In genomic region chr5:159905496-159905895, GRCh38 we compare ENCODE assay signal across 9 cellular contexts. TPM values are rescaled to one million over a fixed set of nuclear protein-coding genes. Genes with fewer than 3 reads are reported as not detected.
A peak's percentile ranks its signal among the peaks of the same experiment; 100 is the strongest.
DNase-seq lines count a peak whose midpoint lies in the region; ATAC-seq and TF ChIP-seq lines count a peak whose summit lies in the region.
"Had no signal": no experiment of that assay in that cellular context is flagged by ENCODE, and none has a peak within 500 bp of the region (broad histone marks: within the 10 kb centered on the region; RNA-seq: fewer than 3 reads in every experiment).

No MANE protein-coding gene starts in this region.

- peak overlapping the region; percentile 47 for H3K4me2 ChIP-seq in HCT116 (ENCODE audit: low read length)

- intact Hi-C loops in HCT116 (cut with micrococcal nuclease): no loop called here

- no peaks in the 10 kb centered on the region for H3K4me1 Mint-ChIP-seq in stimulated activated effector memory CD8-positive, alpha-beta T cell treated with anti-CD3 and anti-CD28 coated beads, Interleukin-12 subunit alpha, Interleukin-12 subunit beta, amount 100 ng/mL, for 72 hours

- no peaks in the 10 kb centered on the region for H3K36me3 Mint-ChIP-seq in stimulated activated effector memory CD8-positive, alpha-beta T cell treated with anti-CD3 and anti-CD28 coated beads, Interleukin-12 subunit alpha, Interleukin-12 subunit beta, amount 100 ng/mL, for 72 hours

- no peak overlapping the region for H3K4me3 ChIP-seq in HCT116 (replicated peaks in 1 of 2; ENCODE audit: low read depth in 1 of 2, low read length in 2 of 2)
- H3K4me3 ChIP-seq: coronary artery had no signal

- no peak overlapping the region for H3K27ac Mint-ChIP-seq in stimulated activated effector memory CD8-positive, alpha-beta T cell treated with anti-CD3 and anti-CD28 coated beads, Interleukin-12 subunit alpha, Interleukin-12 subunit beta, amount 100 ng/mL, for 72 hours

- no peaks in the 10 kb centered on the region for H3K36me3 ChIP-seq in HCT116 (ENCODE audit: control insufficient read depth in 1 of 2, insufficient read depth in 2 of 2, low read length in 2 of 2)

- no peak overlapping the region for H2AFZ ChIP-seq in HCT116 (ENCODE audit: low read depth, low read length, poor library complexity, severe bottlenecking)

- peak; percentile 92 for DNase-seq in HCT116 (ENCODE audit: low read depth, low spot score)
- peak; percentile 66 for DNase-seq in NOMO-1 treated with dmso at 0.1 percent for 144 hours (lab: John Stamatoyannopoulos, UW; ENCODE audit: unreplicated experiment)
- DNase-seq in stimulated activated effector memory CD8-positive, alpha-beta T cell treated with anti-CD3 and anti-CD28 coated beads, Interleukin-12 subunit alpha, Interleukin-12 subunit beta, amount 100 ng/mL, for 72 hours (ENCODE audit: low spot score in 2 of 2): no peak
- no peak for DNase-seq in COLO668 (lab: John Stamatoyannopoulos, UW; ENCODE audit: unreplicated experiment)
- DNase-seq in COR-L47 (lab: John Stamatoyannopoulos, UW): no peak
- no peak for DNase-seq in midbrain (lab: John Stamatoyannopoulos, UW)
- DNase-seq: activated T-cell treated with anti-CD3 and anti-CD28 coated beads, Interleukin-2, amount 50 U/mL, for 1 hour had no signal

- H3K4me3 Mint-ChIP-seq in stimulated activated effector memory CD8-positive, alpha-beta T cell treated with anti-CD3 and anti-CD28 coated beads, Interleukin-12 subunit alpha, Interleukin-12 subunit beta, amount 100 ng/mL, for 72 hours: no peak overlapping the region

- H3K4me1 ChIP-seq in HCT116 (ENCODE audit: control insufficient read depth in 1 of 2, insufficient read depth in 2 of 2, low read length in 2 of 2): peaks cover 42 to 69% of the 10 kb centered on the region in 2 experiments

- H3K79me2 ChIP-seq in HCT116 (ENCODE audit: insufficient read depth, low read length): no peaks in the 10 kb centered on the region

- TF ChIP-seq RAD21 in HCT116 (IDR thresholded peaks at IDR 0.05; ENCODE audit: low read depth): peak; percentile 43; the same call in 1 of the 2 replicates

- H3K9me2 ChIP-seq in HCT116 (ENCODE audit: insufficient read depth): no peaks in the 10 kb centered on the region

- H4K20me1 ChIP-seq in HCT116 (ENCODE audit: insufficient read depth): no peaks in the 10 kb centered on the region

- no peak for TF ChIP-seq POLR2A in HCT116 (IDR thresholded peaks at IDR 0.05; ENCODE audit: borderline replicate concordance, extremely low read depth, insufficient read depth, insufficient read length)

- no peak for TF ChIP-seq CTCF in HCT116 (IDR thresholded peaks at IDR 0.05 in 2 of 3, conservative IDR thresholded peaks at IDR 0.05 in 1 of 3; ENCODE audit: borderline replicate concordance in 1 of 3, insufficient read depth in 1 of 3, low read depth in 2 of 3, low read length in 2 of 3)

- H3K27ac ChIP-seq in HCT116 (ENCODE audit: low read depth, low read length): 0 out of 2 replicates have a peak overlapping the region, but pooled peaks have one; percentile 7
- H3K27ac ChIP-seq: coronary artery had no signal

- peaks cover 6% of the 10 kb centered on the region; the same call in 1 of the 2 replicates for H3K27me3 ChIP-seq in HCT116 (ENCODE audit: insufficient read depth, low read length)

- no peaks in the 10 kb centered on the region for H3K9me3 ChIP-seq in HCT116 (ENCODE audit: control insufficient read depth in 1 of 2, insufficient read depth in 1 of 2, low read depth in 1 of 2, low read length in 2 of 2)

- H3K9me3 Mint-ChIP-seq in stimulated activated effector memory CD8-positive, alpha-beta T cell treated with anti-CD3 and anti-CD28 coated beads, Interleukin-12 subunit alpha, Interleukin-12 subunit beta, amount 100 ng/mL, for 72 hours: no peaks in the 10 kb centered on the region

- POLR2A ChIA-PET in HCT116 (lab: Charles Lee): interaction anchor here (0.7 kb wide), 1 partner anchor 447 kb away, joined by 3 read pairs; no protein-coding TSS in a partner anchor

- RAD21 ChIA-PET in HCT116 (lab: Charles Lee; ENCODE audit: low non-redundant PET in 1 of 2, low total read pairs in 2 of 2, uncharacterized antibody in 2 of 2, unreplicated experiment in 2 of 2): no interaction called here

- BruUV-seq in HCT116 (replicated peaks; lab: Mats Ljungman, UMichigan): no TSS peak

- CTCF ChIA-PET in HCT116 (lab: Charles Lee): no interaction called here

- H3K9ac ChIP-seq in HCT116 (ENCODE audit: low read length): no peak overlapping the region

- ATAC-seq in HCT116 (peak; percentile 89), esophagus mucosa (peak; percentile 87)
- peak; percentile 39 for ATAC-seq in stimulated activated effector memory CD8-positive, alpha-beta T cell treated with anti-CD3 and anti-CD28 coated beads, Interleukin-12 subunit alpha, Interleukin-12 subunit beta, amount 100 ng/mL, for 72 hours

TF ChIP-seq in HCT116, 20 proteins besides CTCF, POLR2A, EP300 and RAD21 (continues in another document):
- peak; percentile 91 for TF ChIP-seq JUND (IDR thresholded peaks at IDR 0.05)
- peak; percentile 84 for TF ChIP-seq CBX3 (IDR thresholded peaks at IDR 0.05; ENCODE audit: low read depth)
- no peak for TF ChIP-seq REST (IDR thresholded peaks at IDR 0.05; ENCODE audit: low read depth)
- peak; percentile 62 for TF ChIP-seq MAX (IDR thresholded peaks at IDR 0.05)
- TF ChIP-seq ZBTB33 (IDR thresholded peaks at IDR 0.05; ENCODE audit: extremely low read depth, insufficient replicate concordance, low read length): no peak
- peak; percentile 58; the same call in 1 of the 2 replicates for TF ChIP-seq SIN3A (IDR thresholded peaks at IDR 0.05; ENCODE audit: low read depth)
- TF ChIP-seq SRF (IDR thresholded peaks at IDR 0.05; ENCODE audit: low read depth): peak; percentile 66; the same call in 1 of the 2 replicates
- peak; percentile 84 for TF ChIP-seq CEBPB (IDR thresholded peaks at IDR 0.05; ENCODE audit: low read depth)
- TF ChIP-seq ZFX (IDR thresholded peaks at IDR 0.05): no peak
- TF ChIP-seq EZH2phosphoT487 (IDR thresholded peaks at IDR 0.05; ENCODE audit: borderline replicate concordance): no peak
- TF ChIP-seq YY1 (IDR thresholded peaks at IDR 0.05; ENCODE audit: extremely low read depth, insufficient replicate concordance, low read depth, low read length): no peak
- peak; percentile 86 for TF ChIP-seq FOSL1 (IDR thresholded peaks at IDR 0.05; ENCODE audit: low read depth)
- TF ChIP-seq ZNF274 (IDR thresholded peaks at IDR 0.05; ENCODE audit: low read depth, low read length): no peak
- peak; percentile 95 for TF ChIP-seq SP1 (IDR thresholded peaks at IDR 0.05; ENCODE audit: low read depth)
- TF ChIP-seq ELF1 (IDR thresholded peaks at IDR 0.05; ENCODE audit: borderline replicate concordance, low read depth): no peak; the same call in 1 of the 2 replicates
- no peak for TF ChIP-seq ATF3 (IDR thresholded peaks at IDR 0.05)
- TF ChIP-seq TCF7L2 (IDR thresholded peaks at IDR 0.05; ENCODE audit: borderline replicate concordance, extremely low read depth, insufficient read depth, insufficient read length): peak; percentile 64
- TF ChIP-seq POLR2AphosphoS5 (IDR thresholded peaks at IDR 0.05; ENCODE audit: low read depth, low read length): peak; percentile 33; the same call in 1 of the 2 replicates

RNA-seq across cellular contexts. Expression of gene ADRA1B, which starts 10.8 kb away (rescaled TPM):
- total RNA-seq in HCT116 (2021; ENCODE audit: unreplicated experiment): not detected
- 0.04 and 0.16 TPM in 2 replicates for polyA plus RNA-seq in HCT116 (2012)
- total RNA-seq in esophagus mucosa: not detected

Comparison
In these comparisons a context has a peak if more than half of its experiments do, and no peak if none do; other contexts are left out.
1. ATAC-seq: peak in every context shown above with its lines; median percentile 89 in HCT116; 87 in esophagus mucosa; 39 in stimulated activated effector memory CD8-positive, alpha-beta T cell treated with anti-CD3 and anti-CD28 coated beads, Interleukin-12 subunit alpha, Interleukin-12 subunit beta, amount 100 ng/mL, for 72 hours.
2. DNase-seq: peak in HCT116 (single experiment) and NOMO-1 treated with dmso at 0.1 percent for 144 hours (single experiment); none in stimulated activated effector memory CD8-positive, alpha-beta T cell treated with anti-CD3 and anti-CD28 coated beads, Interleukin-12 subunit alpha, Interleukin-12 subunit beta, amount 100 ng/mL, for 72 hours (0 of 2), COLO668 (single experiment), COR-L47 (single experiment) and midbrain (single experiment).